In the genomic region with DNA sequence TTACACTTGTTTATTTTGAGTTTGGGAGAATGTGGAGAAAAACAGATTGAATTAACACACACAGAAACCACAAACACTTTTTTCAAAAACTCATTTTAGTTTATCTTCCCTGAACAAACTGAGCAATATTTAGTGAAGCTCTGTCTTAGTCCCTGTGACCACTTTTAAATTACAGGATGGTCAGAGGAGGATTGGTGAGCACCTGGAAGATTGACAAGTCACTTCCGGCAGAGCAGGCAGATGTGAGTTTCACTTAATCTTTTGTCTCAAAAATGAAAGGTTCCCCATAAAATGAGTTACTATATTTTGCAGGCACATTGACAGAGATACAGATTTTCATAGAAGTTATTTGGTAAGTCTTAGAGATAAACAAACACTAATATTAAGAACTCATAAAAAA, we compare ENCODE assay signal across 6 cellular contexts.
"Had no signal": no experiment of that assay in that cellular context is flagged by ENCODE, and none has a peak within 500 bp of the region (broad histone marks: within the 10 kb centered on the region; RNA-seq: fewer than 3 reads in every experiment).

No MANE protein-coding gene starts in this region.

- H2AFZ ChIP-seq: GM23248 had no signal

- H3K4me3 ChIP-seq: GM23248, K562 had no signal

- DNase-seq: GM23248, GOT3, H7, HCEC 1CT, IMR-90 had no signal

- H3K27ac ChIP-seq: GM23248 had no signal

- ATAC-seq: K562 had no signal

- H3K9ac ChIP-seq: GM23248 had no signal
